ENCODE assay signal across 9 cellular contexts in the genomic region with DNA sequence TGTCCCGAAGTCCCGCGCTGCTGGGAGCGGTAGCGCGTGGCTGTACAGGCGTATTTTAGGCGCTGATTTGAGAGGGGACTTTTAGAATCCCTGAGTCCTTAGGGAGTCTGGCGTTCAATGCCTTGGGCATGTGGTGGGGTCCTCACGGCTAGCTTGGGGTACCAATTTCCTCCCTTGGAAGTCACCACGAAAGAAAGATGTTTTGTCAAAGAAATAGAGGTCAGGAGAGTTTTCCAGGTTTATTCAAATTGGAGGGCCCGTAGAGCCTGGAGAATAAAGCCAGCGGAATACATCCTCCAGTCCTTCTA.
DNase-seq lines count a peak whose midpoint lies in the region; ATAC-seq, FAIRE-seq and TF ChIP-seq lines count a peak whose summit lies in the region.
"Had no signal": no experiment of that assay in that cellular context is flagged by ENCODE, and none has a peak within 500 bp of the region (broad histone marks: within the 10 kb centered on the region; RNA-seq: fewer than 3 reads in every experiment).

No MANE protein-coding gene starts in this region.

- no peak for FAIRE-seq in kidney (lab: Jason Lieb, UNC)
- FAIRE-seq: endometrium had no signal

- H3K4me1 ChIP-seq in kidney (ENCODE audit: control insufficient read depth in 1 of 2, insufficient read depth in 1 of 2, low read depth in 1 of 2, low read length in 2 of 2) (peaks cover 3 to 4% of the 10 kb centered on the region in 2 donors), thyroid gland (peaks cover 0 to 4% of the 10 kb centered on the region in 2 donors)

- H3K27me3 Mint-ChIP-seq in activated CD4-positive, alpha-beta T cell treated with anti-CD3 and anti-CD28 coated beads, Interleukin-2, amount 10 ng/mL, durations not matched to agents 7 days and 5 days: peaks cover 2% of the 10 kb centered on the region
- no peaks in the 10 kb centered on the region for H3K27me3 Mint-ChIP-seq in activated naive CD8-positive, alpha-beta T cell treated with anti-CD3 and anti-CD28 coated beads, Interleukin-2, amount 10 ng/mL, durations not matched to agents 7 days and 5 days

- POLR2A ChIA-PET in activated CD4-positive, alpha-beta T cell treated with anti-CD3 and anti-CD28 coated beads, Interleukin-2, amount 10 ng/mL, durations not matched to agents 7 days and 5 days (lab: Charles Lee): no interaction called here
- POLR2A ChIA-PET in activated naive CD8-positive, alpha-beta T cell treated with anti-CD3 and anti-CD28 coated beads, Interleukin-2, amount 10 ng/mL, durations not matched to agents 7 days and 5 days (lab: Charles Lee): interaction anchor here (2.2 kb wide), 1 partner anchor 64 kb away, joined by 14 read pairs; the partner anchor contains the start of genes KLHL28 and TOGARAM1

- H3K4me1 Mint-ChIP-seq in activated CD4-positive, alpha-beta T cell treated with anti-CD3 and anti-CD28 coated beads, Interleukin-2, amount 10 ng/mL, durations not matched to agents 7 days and 5 days: peaks cover 21% of the 10 kb centered on the region
- H3K4me1 Mint-ChIP-seq in activated naive CD8-positive, alpha-beta T cell treated with anti-CD3 and anti-CD28 coated beads, Interleukin-2, amount 10 ng/mL, durations not matched to agents 7 days and 5 days: peaks cover 11% of the 10 kb centered on the region

- H3K36me3 ChIP-seq in kidney (ENCODE audit: control insufficient read depth in 1 of 2, insufficient read depth in 2 of 2, low read length in 2 of 2) (peaks cover 0 to 2% of the 10 kb centered on the region in 2 donors), thyroid gland (no peaks in the 10 kb centered on the region)

- peaks cover 5% of the 10 kb centered on the region for H3K36me3 Mint-ChIP-seq in activated CD4-positive, alpha-beta T cell treated with anti-CD3 and anti-CD28 coated beads, Interleukin-2, amount 10 ng/mL, durations not matched to agents 7 days and 5 days (ENCODE audit: low read depth)
- no peaks in the 10 kb centered on the region for H3K36me3 Mint-ChIP-seq in activated naive CD8-positive, alpha-beta T cell treated with anti-CD3 and anti-CD28 coated beads, Interleukin-2, amount 10 ng/mL, durations not matched to agents 7 days and 5 days

- no peak for TF ChIP-seq POLR2A in thyroid gland (IDR thresholded peaks at IDR 0.05)

- 3 to 4% methylated on average over 12 of the region's 13 CpGs for WGBS in thyroid gland, 2 donors

- ATAC-seq in activated naive CD8-positive, alpha-beta T cell treated with anti-CD3 and anti-CD28 coated beads, Interleukin-2, amount 10 ng/mL, durations not matched to agents 7 days and 5 days (ENCODE audit: low read depth): no peak
- ATAC-seq in GM21529 (IDR thresholded peaks at IDR 0.05; ENCODE audit: unreplicated experiment): no peak
- ATAC-seq in GM21576 (IDR thresholded peaks at IDR 0.05; ENCODE audit: unreplicated experiment): no peak

- peaks cover 7% of the 10 kb centered on the region for H3K9me3 Mint-ChIP-seq in activated CD4-positive, alpha-beta T cell treated with anti-CD3 and anti-CD28 coated beads, Interleukin-2, amount 10 ng/mL, durations not matched to agents 7 days and 5 days
- H3K9me3 Mint-ChIP-seq in activated naive CD8-positive, alpha-beta T cell treated with anti-CD3 and anti-CD28 coated beads, Interleukin-2, amount 10 ng/mL, durations not matched to agents 7 days and 5 days: peaks cover 2% of the 10 kb centered on the region

- H3K4me3 ChIP-seq in kidney (ENCODE audit: low read length in 2 of 2) (peak overlapping the region; percentile 89 to 90), thyroid gland (replicated peaks in 1 of 3) (peak overlapping the region; percentile 33 to 61 (median 43))

- peak overlapping the region; percentile 97 for H3K27ac ChIP-seq in kidney (ENCODE audit: low read depth in 2 of 2, low read length in 2 of 2)
- H3K27ac ChIP-seq in thyroid gland: peak overlapping the region; percentile 91 to 98 (median 96)

- H3K9ac ChIP-seq in kidney (ENCODE audit: low read length in 2 of 2): peak overlapping the region; percentile 63 to 90

- H3K27ac Mint-ChIP-seq in activated CD4-positive, alpha-beta T cell treated with anti-CD3 and anti-CD28 coated beads, Interleukin-2, amount 10 ng/mL, durations not matched to agents 7 days and 5 days: peak overlapping the region; percentile 72
- peak overlapping the region; percentile 34 for H3K27ac Mint-ChIP-seq in activated naive CD8-positive, alpha-beta T cell treated with anti-CD3 and anti-CD28 coated beads, Interleukin-2, amount 10 ng/mL, durations not matched to agents 7 days and 5 days

- H3K9me3 ChIP-seq in kidney (ENCODE audit: control insufficient read depth in 1 of 2, low read length in 2 of 2) (no peaks in the 10 kb centered on the region), thyroid gland (no peaks in the 10 kb centered on the region)

- no peak for DNase-seq in activated CD4-positive, alpha-beta T cell treated with anti-CD3 and anti-CD28 coated beads, Interleukin-2, amount 10 ng/mL, durations not matched to agents 7 days and 5 days
- no peak for DNase-seq in activated CD4-positive, alpha-beta T cell treated with anti-CD3 and anti-CD28 coated beads for 48 hours
- no peak for DNase-seq in activated naive CD8-positive, alpha-beta T cell treated with anti-CD3 and anti-CD28 coated beads, Interleukin-2, amount 10 ng/mL, durations not matched to agents 7 days and 5 days
- no peak for DNase-seq in kidney
- DNase-seq in thyroid gland: no peak
- no peak for DNase-seq in NCI-H2081 (lab: John Stamatoyannopoulos, UW)

- CTCF ChIA-PET in activated CD4-positive, alpha-beta T cell treated with anti-CD3 and anti-CD28 coated beads, Interleukin-2, amount 10 ng/mL, durations not matched to agents 7 days and 5 days (lab: Charles Lee): interaction anchor here (1.6 kb wide), 1 partner anchor 64 kb away, joined by 3 read pairs; the partner anchor contains the start of genes KLHL28 and TOGARAM1

- H3K4me3 Mint-ChIP-seq in activated CD4-positive, alpha-beta T cell treated with anti-CD3 and anti-CD28 coated beads, Interleukin-2, amount 10 ng/mL, durations not matched to agents 7 days and 5 days: peak overlapping the region; percentile 87
- peak overlapping the region; percentile 92 for H3K4me3 Mint-ChIP-seq in activated naive CD8-positive, alpha-beta T cell treated with anti-CD3 and anti-CD28 coated beads, Interleukin-2, amount 10 ng/mL, durations not matched to agents 7 days and 5 days

- intact Hi-C loops in kidney (cut with DNase I) (no loop called here), thyroid gland (cut with DNase I) (no loop called here)

- H3K27me3 ChIP-seq in thyroid gland: no peaks in the 10 kb centered on the region

- no peak for TF ChIP-seq CTCF in kidney (IDR thresholded peaks at IDR 0.05; ENCODE audit: borderline replicate concordance, extremely low read depth, insufficient read depth)
- peak in 1 of 6 experiments; percentile 0 for TF ChIP-seq CTCF in thyroid gland (IDR thresholded peaks at IDR 0.05)
